Comparison of ENCODE assay signal across 7 cellular contexts in genomic region chr1:21647431-21648373, GRCh38. TPM values are rescaled to one million over a fixed set of nuclear protein-coding genes. Genes with fewer than 3 reads are reported as not detected.
DNase-seq lines count a peak whose midpoint lies in the region.

No MANE protein-coding gene starts in this region.

- H3K9ac ChIP-seq in NT2/D1 (ENCODE audit: insufficient read length, low read depth), result no peak overlapping the region
- H3K9ac ChIP-seq in trophoblast cell (ENCODE audit: low read length), result no peak overlapping the region

- H3K27me3 ChIP-seq in NT2/D1 (ENCODE audit: insufficient read depth, insufficient read length) (peaks cover 6% of the 10 kb centered on the region), trophoblast cell (ENCODE audit: insufficient read depth, low read length) (peaks cover 17% of the 10 kb centered on the region)

- no CpG with 5 or more reads among the region's 19 CpGs for WGBS in trophoblast cell (ENCODE audit: extremely low coverage, insufficient coverage, insufficient read length)

- no peak overlapping the region for H3K18ac ChIP-seq in trophoblast cell (ENCODE audit: low read length)

- no peak overlapping the region for H3K23ac ChIP-seq in trophoblast cell (ENCODE audit: low read length)

- H2AFZ ChIP-seq in trophoblast cell (ENCODE audit: insufficient read depth, low read length, poor library complexity), result no peak overlapping the region

- peaks cover 10% of the 10 kb centered on the region for H3K4me1 ChIP-seq in NT2/D1 (ENCODE audit: insufficient read depth, insufficient read length)
- peaks cover 3 to 5% of the 10 kb centered on the region in 2 experiments for H3K4me1 ChIP-seq in trophoblast cell (ENCODE audit: control insufficient read depth in 1 of 2, insufficient read depth in 2 of 2, low read length in 2 of 2)

- no peak overlapping the region for H4K91ac ChIP-seq in trophoblast cell (ENCODE audit: low read depth, low read length)

- no peaks in the 10 kb centered on the region for H3K36me3 ChIP-seq in NT2/D1 (ENCODE audit: insufficient read depth, insufficient read length, low read length)
- no peaks in the 10 kb centered on the region for H3K36me3 ChIP-seq in trophoblast cell (ENCODE audit: control insufficient read depth in 1 of 2, insufficient read depth in 2 of 2, low read length in 2 of 2)

- no peak overlapping the region for H3K14ac ChIP-seq in trophoblast cell (ENCODE audit: low read length)

- H3K4me2 ChIP-seq in trophoblast cell (ENCODE audit: low read length), result peak overlapping the region; percentile 23

- no peak overlapping the region for H4K12ac ChIP-seq in trophoblast cell (ENCODE audit: low read depth, low read length)

- H2BK12ac ChIP-seq in trophoblast cell (ENCODE audit: low read length), result no peak overlapping the region

- no peaks in the 10 kb centered on the region for H3K9me3 ChIP-seq in NT2/D1 (ENCODE audit: insufficient read depth, low read length)
- peaks cover 3% of the 10 kb centered on the region for H3K9me3 ChIP-seq in trophoblast cell (ENCODE audit: insufficient read depth, low read depth, low read length)

- DNase-seq in H4 (ENCODE audit: low spot score) (peak; percentile 31), NT2/D1 (ENCODE audit: low read depth, low spot score) (peak; percentile 75), dermis blood vessel endothelial cell (peak; percentile 79), trophoblast cell (peak; percentile 58 to 87), HuH-7.5 (ENCODE audit: low spot score) (no peak), posterior vena cava (ENCODE audit: low spot score) (no peak)
- no peak for DNase-seq in activated CD4-positive, CD25-positive, alpha-beta regulatory T cell (lab: John Stamatoyannopoulos, UW)

- H2AK5ac ChIP-seq in trophoblast cell (ENCODE audit: low read length), result no peak overlapping the region

- no peak overlapping the region for H3K27ac ChIP-seq in trophoblast cell (ENCODE audit: low read depth, low read length)

- no peak overlapping the region for H3K4me3 ChIP-seq in NT2/D1 (ENCODE audit: insufficient read length, low read depth)
- H3K4me3 ChIP-seq in trophoblast cell (ENCODE audit: low read depth, low read length), result no peak overlapping the region

- no peaks in the 10 kb centered on the region for H3K79me2 ChIP-seq in trophoblast cell (ENCODE audit: control insufficient read depth, insufficient read depth, low read length, poor library complexity)

- no peak overlapping the region for H4K8ac ChIP-seq in trophoblast cell (ENCODE audit: low read depth, low read length)

- H3K4ac ChIP-seq in trophoblast cell (ENCODE audit: low read depth, low read length), result no peak overlapping the region

- H2BK120ac ChIP-seq in trophoblast cell (ENCODE audit: insufficient read depth, low read length, poor library complexity), result no peak overlapping the region

- no peak overlapping the region for H2BK5ac ChIP-seq in trophoblast cell (ENCODE audit: low read depth, low read length, poor library complexity)

- no peaks in the 10 kb centered on the region for H3K79me1 ChIP-seq in trophoblast cell (ENCODE audit: low read length)

- intact Hi-C loops in posterior vena cava (cut with DNase I), result no loop called here

RNA-seq across cellular contexts. Expression of gene RAP1GAP, which starts 21.5 kb away (rescaled TPM):
- 2.0 and 2.3 TPM in 2 replicates for total RNA-seq in H4 (2014; rRNA removed; shearing (Covaris generic))
- total RNA-seq in dermis blood vessel endothelial cell, result under 0.01 and 0.05 TPM in 2 replicates
- 2.7 and 3.0 TPM in 2 replicates for polyA plus RNA-seq in trophoblast cell (2013)
- total RNA-seq in posterior vena cava, result 1 to 10 TPM in 1 of 2 donors, under 1 TPM in 1; 0.38 to 1.2 TPM

Comparison
In these comparisons a context has a peak if more than half of its experiments do, and no peak if none do; other contexts are left out.
1. DNase-seq: peak in H4 (single experiment), NT2/D1 (single experiment), dermis blood vessel endothelial cell (single experiment) and trophoblast cell (2 of 2); none in HuH-7.5 (single experiment), activated CD4-positive, CD25-positive, alpha-beta regulatory T cell (0 of 4) and posterior vena cava (single experiment).